ENCODE assay signal across 21 cellular contexts in genomic region chr19:12751635-12752034, GRCh38. TPM values are rescaled to one million over a fixed set of nuclear protein-coding genes. Genes with fewer than 3 reads are reported as not detected.
A peak's percentile ranks its signal among the peaks of the same experiment; 100 is the strongest.
DNase-seq lines count a peak whose midpoint lies in the region; ATAC-seq, FAIRE-seq and TF ChIP-seq lines count a peak whose summit lies in the region.
"Had no signal": no experiment of that assay in that cellular context is flagged by ENCODE, and none has a peak within 500 bp of the region (broad histone marks: within the 10 kb centered on the region; RNA-seq: fewer than 3 reads in every experiment).

BEST2 (plus strand) TSS chr19:12751791; CDS start chr19:12752593, 802 bp downstream.

- no peak within 1 kb of the TSS for H3K4me3 Mint-ChIP-seq in activated naive CD4-positive, alpha-beta T cell treated with anti-CD3 and anti-CD28 coated beads, Interleukin-2, amount 50 U/mL, for 24 hours
- H3K4me3 Mint-ChIP-seq in central memory CD8-positive, alpha-beta T cell = no peak within 1 kb of the TSS
- H3K4me3 Mint-ChIP-seq in activated naive CD8-positive, alpha-beta T cell treated with anti-CD3 and anti-CD28 coated beads for 36 hours = no peak within 1 kb of the TSS
- H3K4me3 Mint-ChIP-seq: activated B cell treated with CpG ODN at 0.5 μM for 24 hours; activated CD4-positive, alpha-beta memory T cell treated with anti-CD3 and anti-CD28 coated beads for 36 hours; stimulated activated naive B cell treated with anti-CD40 and anti-IgM and Interleukin-4, amounts not matched to agents 10 μg/mL and 1 μg/mL and 100 μg/mL, for 72 hours had no signal

- dilution Hi-C loops in keratinocyte (cut with MboI; ENCODE audit: extremely low pct_ligation_motif_present, low sequenced_read_pairs) = no loop called here

- no peaks in the 10 kb centered on the region for H4K20me1 ChIP-seq in keratinocyte (ENCODE audit: control insufficient read depth, extremely low read depth, insufficient read depth, low read length)

- no peaks in the 10 kb centered on the region for H3K9me1 ChIP-seq in keratinocyte (ENCODE audit: control insufficient read depth, extremely low read depth, insufficient read depth, low read length)

- H3K27ac ChIP-seq in keratinocyte (ENCODE audit: control insufficient read depth, insufficient read depth, low read length) = no peak within 1 kb of the TSS
- H3K27ac ChIP-seq: 22Rv1, psoas muscle, thoracic aorta had no signal

- H3K9me3 ChIP-seq in keratinocyte (ENCODE audit: control insufficient read depth, low read depth, low read length) = no peaks in the 10 kb centered on the region
- H3K9me3 ChIP-seq: psoas muscle, thoracic aorta had no signal

- H3K4me1 ChIP-seq in keratinocyte (ENCODE audit: control insufficient read depth, extremely low read depth, insufficient read depth, low read length) = peaks cover 21% of the 10 kb centered on the region
- H3K4me1 ChIP-seq: psoas muscle had no signal

- no peaks in the 10 kb centered on the region for H3K79me2 ChIP-seq in keratinocyte (ENCODE audit: control insufficient read depth, insufficient read depth, low read length)

- H3K27me3 ChIP-seq in keratinocyte (ENCODE audit: control insufficient read depth, extremely low read depth, insufficient read depth, low read length) = peaks cover 24% of the 10 kb centered on the region

- TF ChIP-seq CTCF in keratinocyte (optimal IDR thresholded peaks at IDR 0.05 in 1 of 3, IDR thresholded peaks at IDR 0.05 in 1 of 3, conservative IDR thresholded peaks at IDR 0.05 in 1 of 3; ENCODE audit: extremely low read depth in 1 of 3, insufficient read depth in 2 of 3, low read length in 3 of 3) = no peak

- no peak for FAIRE-seq in keratinocyte (lab: Jason Lieb, UNC)
- FAIRE-seq: endothelial cell of umbilical vein had no signal

- no peak within 1 kb of the TSS for H3K9ac ChIP-seq in keratinocyte (ENCODE audit: control insufficient read depth, extremely low read depth, insufficient read depth, low read length)

- peak within 1 kb of the TSS; percentile 55 for H3K27ac Mint-ChIP-seq in activated naive CD4-positive, alpha-beta T cell treated with anti-CD3 and anti-CD28 coated beads, Interleukin-2, amount 50 U/mL, for 24 hours
- peak within 1 kb of the TSS; percentile 38 for H3K27ac Mint-ChIP-seq in central memory CD8-positive, alpha-beta T cell (ENCODE audit: low read depth)
- H3K27ac Mint-ChIP-seq in activated naive CD8-positive, alpha-beta T cell treated with anti-CD3 and anti-CD28 coated beads for 36 hours = no peak within 1 kb of the TSS
- H3K27ac Mint-ChIP-seq: activated B cell treated with CpG ODN at 0.5 μM for 24 hours; activated CD4-positive, alpha-beta memory T cell treated with anti-CD3 and anti-CD28 coated beads for 36 hours; stimulated activated naive B cell treated with anti-CD40 and anti-IgM and Interleukin-4, amounts not matched to agents 10 μg/mL and 1 μg/mL and 100 μg/mL, for 72 hours had no signal

- H2AFZ ChIP-seq in keratinocyte (ENCODE audit: control insufficient read depth, low read length) = no peak within 1 kb of the TSS

- ATAC-seq in central memory CD8-positive, alpha-beta T cell (replicated peaks; ENCODE audit: extremely low read depth, poor library complexity, severe bottlenecking) = no peak
- ATAC-seq: psoas muscle; stimulated activated naive B cell treated with anti-CD40 and anti-IgM and Interleukin-4, amounts not matched to agents 10 μg/mL and 1 μg/mL and 100 μg/mL, for 72 hours had no signal

- H3K4me1 Mint-ChIP-seq in activated naive CD4-positive, alpha-beta T cell treated with anti-CD3 and anti-CD28 coated beads, Interleukin-2, amount 50 U/mL, for 24 hours = peaks cover 5% of the 10 kb centered on the region
- H3K4me1 Mint-ChIP-seq in central memory CD8-positive, alpha-beta T cell = no peaks in the 10 kb centered on the region
- H3K4me1 Mint-ChIP-seq in activated naive CD8-positive, alpha-beta T cell treated with anti-CD3 and anti-CD28 coated beads for 36 hours = no peaks in the 10 kb centered on the region

- H3K4me2 ChIP-seq in keratinocyte (ENCODE audit: control insufficient read depth, extremely low read depth, insufficient read depth, low read depth, low read length) = peak within 1 kb of the TSS; percentile 87

- DNase-seq in activated naive CD4-positive, alpha-beta T cell treated with anti-CD3 and anti-CD28 coated beads, Interleukin-2, amount 50 U/mL, for 16 hours = no peak
- DNase-seq in central memory CD8-positive, alpha-beta T cell (ENCODE audit: low spot score in 2 of 2) = no peak
- DNase-seq in keratinocyte (ENCODE audit: low read depth, low spot score) = no peak
- DNase-seq in SIG-M5 treated with dmso at 0.1 percent for 504 hours (lab: John Stamatoyannopoulos, UW; ENCODE audit: unreplicated experiment) = no peak
- DNase-seq in activated naive CD8-positive, alpha-beta T cell treated with anti-CD3 and anti-CD28 coated beads for 36 hours = no peak
- no peak for DNase-seq in COLO829 (ENCODE audit: low spot score)
- DNase-seq in cortex of kidney (lab: John Stamatoyannopoulos, UW) = no peak
- DNase-seq: activated B cell treated with CpG ODN at 0.5 μM for 24 hours; activated CD4-positive, alpha-beta memory T cell treated with anti-CD3 and anti-CD28 coated beads for 36 hours; Calu3; Kasumi-1; NCI-H1930; psoas muscle; stimulated activated naive B cell treated with anti-CD40 and anti-IgM and Interleukin-4, amounts not matched to agents 10 μg/mL and 1 μg/mL and 100 μg/mL, for 72 hours; T1000 had no signal

- peaks cover 9% of the 10 kb centered on the region for H3K36me3 Mint-ChIP-seq in activated naive CD4-positive, alpha-beta T cell treated with anti-CD3 and anti-CD28 coated beads, Interleukin-2, amount 50 U/mL, for 24 hours
- H3K36me3 Mint-ChIP-seq in central memory CD8-positive, alpha-beta T cell (ENCODE audit: insufficient read depth) = peaks cover 11% of the 10 kb centered on the region
- peaks cover 17% of the 10 kb centered on the region for H3K36me3 Mint-ChIP-seq in activated naive CD8-positive, alpha-beta T cell treated with anti-CD3 and anti-CD28 coated beads for 36 hours

- H3K36me3 ChIP-seq in keratinocyte (ENCODE audit: control insufficient read depth in 2 of 2, extremely low read depth in 1 of 2, insufficient read depth in 2 of 2, low read length in 2 of 2) = peaks cover 7% of the 10 kb centered on the region in 2 experiments

- peaks cover 5% of the 10 kb centered on the region for H3K27me3 Mint-ChIP-seq in activated naive CD4-positive, alpha-beta T cell treated with anti-CD3 and anti-CD28 coated beads, Interleukin-2, amount 50 U/mL, for 24 hours
- peaks cover 64% of the 10 kb centered on the region for H3K27me3 Mint-ChIP-seq in central memory CD8-positive, alpha-beta T cell
- H3K27me3 Mint-ChIP-seq in activated naive CD8-positive, alpha-beta T cell treated with anti-CD3 and anti-CD28 coated beads for 36 hours = peaks cover 47% of the 10 kb centered on the region

- no peaks in the 10 kb centered on the region for H3K9me3 Mint-ChIP-seq in activated naive CD4-positive, alpha-beta T cell treated with anti-CD3 and anti-CD28 coated beads, Interleukin-2, amount 50 U/mL, for 24 hours
- no peaks in the 10 kb centered on the region for H3K9me3 Mint-ChIP-seq in central memory CD8-positive, alpha-beta T cell
- peaks cover 6% of the 10 kb centered on the region for H3K9me3 Mint-ChIP-seq in activated naive CD8-positive, alpha-beta T cell treated with anti-CD3 and anti-CD28 coated beads for 36 hours
- H3K9me3 Mint-ChIP-seq: activated B cell treated with CpG ODN at 0.5 μM for 24 hours had no signal

- no peak within 1 kb of the TSS for H3K4me3 ChIP-seq in keratinocyte (ENCODE audit: control insufficient read depth in 2 of 3, extremely low read depth in 1 of 3, insufficient read depth in 2 of 3, low read depth in 1 of 3, low read length in 3 of 3)
- H3K4me3 ChIP-seq: psoas muscle, skin epidermis, thoracic aorta had no signal

RNA-seq across cellular contexts. Expression of gene BEST2, which starts in this region (rescaled TPM):
- polyA plus RNA-seq in keratinocyte = 0.03 TPM in 1 of 3 replicates, not detected in the others
- polyA plus RNA-seq in keratinocyte (2011; ENCODE audit: low read depth) = 0.19 TPM
- polyA plus RNA-seq in keratinocyte (2011; cell fraction: cytosol; rRNA removed) = not detected in 2 replicates
- 0.20 TPM in 1 of 2 replicates, not detected in the other for polyA plus RNA-seq in keratinocyte (2011; cell fraction: nucleus; rRNA removed)
- polyA plus RNA-seq in keratinocyte (2012; ENCODE audit: low replicate concordance) = 0.32 TPM in 1 of 2 replicates, not detected in the other
- polyA minus RNA-seq in keratinocyte = not detected in 3 replicates
- not detected for polyA minus RNA-seq in keratinocyte (2011; cell fraction: cytosol; rRNA and poly(A)+ RNA removed)
- not detected in 2 replicates for polyA minus RNA-seq in keratinocyte (2011; cell fraction: nucleus; rRNA and poly(A)+ RNA removed)
- not detected for total RNA-seq in activated naive CD8-positive, alpha-beta T cell treated with anti-CD3 and anti-CD28 coated beads for 36 hours
- total RNA-seq: activated B cell treated with CpG ODN at 0.5 μM for 24 hours; activated CD4-positive, alpha-beta memory T cell treated with anti-CD3 and anti-CD28 coated beads for 36 hours; Calu3; endothelial cell of umbilical vein; liver; psoas muscle; thoracic aorta had no signal
- polyA plus RNA-seq: endothelial cell of umbilical vein, liver had no signal
